Comparison of ENCODE assay signal across 8 cellular contexts in the genomic region with DNA sequence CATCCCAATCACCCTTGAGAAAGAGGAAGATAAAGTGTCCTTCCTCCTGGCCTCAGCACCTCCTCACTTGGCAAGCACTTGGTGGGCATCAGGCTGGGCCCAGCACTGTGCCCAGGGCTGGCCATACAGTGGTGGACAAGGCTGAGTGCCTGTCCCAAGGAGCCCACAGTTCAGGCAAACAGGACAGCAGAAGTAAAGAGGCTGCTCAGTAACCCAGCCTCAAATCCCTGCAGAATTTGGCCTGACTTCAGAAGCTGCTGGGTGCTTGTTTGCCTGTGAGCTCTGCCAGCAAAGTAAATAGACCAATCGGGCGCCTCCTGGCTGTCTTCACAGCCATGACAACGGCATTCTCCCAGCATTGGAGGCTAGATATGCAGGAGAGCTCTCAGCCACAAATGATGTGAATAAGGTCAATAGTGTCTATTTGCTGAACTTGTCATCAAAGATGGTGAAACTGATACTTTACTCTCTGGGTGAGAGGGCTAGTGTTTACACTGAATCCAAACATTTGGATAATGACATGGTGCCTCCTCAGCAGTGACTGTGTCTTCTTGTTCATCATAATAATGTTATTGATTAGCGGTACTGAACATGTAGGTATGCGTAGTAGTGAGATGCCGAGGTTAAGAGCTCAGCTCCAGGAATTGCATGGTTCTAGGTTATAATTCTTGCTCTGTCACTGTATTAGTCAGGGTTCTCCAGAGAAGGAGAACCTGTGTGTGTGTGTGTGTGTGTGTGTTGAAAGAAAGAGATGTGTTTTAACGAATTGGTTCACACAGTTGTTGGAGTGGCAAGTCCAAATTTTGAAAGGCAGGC. TPM values are rescaled to one million over a fixed set of nuclear protein-coding genes. Genes with fewer than 3 reads are reported as not detected.
A peak's percentile ranks its signal among the peaks of the same experiment; 100 is the strongest.
DNase-seq lines count a peak whose midpoint lies in the region; ATAC-seq, FAIRE-seq and TF ChIP-seq lines count a peak whose summit lies in the region.

No MANE protein-coding gene starts in this region.

- no peaks in the 10 kb centered on the region for H3K9me3 ChIP-seq in Peyer's patch
- H3K9me3 ChIP-seq in keratinocyte (ENCODE audit: control insufficient read depth, low read depth, low read length): no peaks in the 10 kb centered on the region
- no peaks in the 10 kb centered on the region for H3K9me3 ChIP-seq in stomach smooth muscle (ENCODE audit: control insufficient read depth in 2 of 2, low read length in 2 of 2)

- peaks cover 0 to 41% (median 7%) of the 10 kb centered on the region in 4 donors for H3K4me1 ChIP-seq in Peyer's patch
- H3K4me1 ChIP-seq in keratinocyte (ENCODE audit: control insufficient read depth, extremely low read depth, insufficient read depth, low read length): peaks cover 8% of the 10 kb centered on the region
- peaks cover 19% of the 10 kb centered on the region for H3K4me1 ChIP-seq in stomach smooth muscle (ENCODE audit: control insufficient read depth, insufficient read depth, low read length)

- TF ChIP-seq POLR2A in Peyer's patch (IDR thresholded peaks at IDR 0.05): no peak

- H4K20me1 ChIP-seq in keratinocyte (ENCODE audit: control insufficient read depth, extremely low read depth, insufficient read depth, low read length): peaks cover 5% of the 10 kb centered on the region

- TF ChIP-seq CTCF in D721Med (IDR thresholded peaks at IDR 0.05; ENCODE audit: insufficient read depth, missing control alignments): peak; percentile 59
- peak in 4 of 6 experiments; percentile 42 to 77 (median 74) for TF ChIP-seq CTCF in Peyer's patch (IDR thresholded peaks at IDR 0.05)
- peak; percentile 80 for TF ChIP-seq CTCF in bronchial epithelial cell (IDR thresholded peaks at IDR 0.05; ENCODE audit: insufficient read depth, low read length, severe bottlenecking)
- peak; percentile 54 to 75 (median 71) for TF ChIP-seq CTCF in keratinocyte (optimal IDR thresholded peaks at IDR 0.05 in 1 of 3, IDR thresholded peaks at IDR 0.05 in 1 of 3, conservative IDR thresholded peaks at IDR 0.05 in 1 of 3; ENCODE audit: extremely low read depth in 1 of 3, insufficient read depth in 2 of 3, low read length in 3 of 3)

- FAIRE-seq in D721Med (lab: Jason Lieb, UNC) (no peak), bronchial epithelial cell (lab: Jason Lieb, UNC) (no peak), keratinocyte (lab: Jason Lieb, UNC) (no peak)

- ATAC-seq in HG03159 (IDR thresholded peaks at IDR 0.05; ENCODE audit: unreplicated experiment): no peak

- H3K27ac ChIP-seq in Peyer's patch: no peak overlapping the region
- peak overlapping the region; percentile 8 for H3K27ac ChIP-seq in keratinocyte (ENCODE audit: control insufficient read depth, insufficient read depth, low read length)
- H3K27ac ChIP-seq in stomach smooth muscle (ENCODE audit: low read length): peak overlapping the region; percentile 11

- peaks cover 5% of the 10 kb centered on the region for H3K79me2 ChIP-seq in keratinocyte (ENCODE audit: control insufficient read depth, insufficient read depth, low read length)

- H3K4me2 ChIP-seq in keratinocyte (ENCODE audit: control insufficient read depth, extremely low read depth, insufficient read depth, low read depth, low read length): no peak overlapping the region

- no peak overlapping the region for H2AFZ ChIP-seq in keratinocyte (ENCODE audit: control insufficient read depth, low read length)

- no peaks in the 10 kb centered on the region for H3K9me1 ChIP-seq in keratinocyte (ENCODE audit: control insufficient read depth, extremely low read depth, insufficient read depth, low read length)

- H3K9ac ChIP-seq in keratinocyte (ENCODE audit: control insufficient read depth, extremely low read depth, insufficient read depth, low read length): no peak overlapping the region
- H3K9ac ChIP-seq in stomach smooth muscle (ENCODE audit: low read length in 2 of 2): no peak overlapping the region

- no peak overlapping the region for H3K4me3 ChIP-seq in Peyer's patch
- H3K4me3 ChIP-seq in bronchial epithelial cell (ENCODE audit: low read depth, low read length): no peak overlapping the region
- no peak overlapping the region for H3K4me3 ChIP-seq in keratinocyte (ENCODE audit: control insufficient read depth in 2 of 3, extremely low read depth in 1 of 3, insufficient read depth in 2 of 3, low read depth in 1 of 3, low read length in 3 of 3)
- H3K4me3 ChIP-seq in stomach smooth muscle (ENCODE audit: low read length in 2 of 2): peak overlapping the region in 1 of 2 donors; percentile 22

- H3K27me3 ChIP-seq in Peyer's patch (no peaks in the 10 kb centered on the region), bronchial epithelial cell (ENCODE audit: control insufficient read depth, insufficient read depth, low read length) (no peaks in the 10 kb centered on the region), keratinocyte (ENCODE audit: control insufficient read depth, extremely low read depth, insufficient read depth, low read length) (no peaks in the 10 kb centered on the region), stomach smooth muscle (ENCODE audit: control insufficient read depth in 1 of 2, insufficient read depth in 2 of 2, low read length in 2 of 2) (no peaks in the 10 kb centered on the region)

- H3K36me3 ChIP-seq in Peyer's patch (peaks cover 0 to 45% (median 0%) of the 10 kb centered on the region in 3 donors), bronchial epithelial cell (ENCODE audit: control insufficient read depth, insufficient read depth, low read length) (peaks cover 31% of the 10 kb centered on the region), keratinocyte (ENCODE audit: control insufficient read depth in 2 of 2, extremely low read depth in 1 of 2, insufficient read depth in 2 of 2, low read length in 2 of 2) (peaks cover 36 to 40% of the 10 kb centered on the region in 2 experiments), stomach smooth muscle (ENCODE audit: control insufficient read depth in 2 of 2, insufficient read depth in 2 of 2, low read length in 2 of 2) (peaks cover 14 to 26% of the 10 kb centered on the region in 2 donors)

- dilution Hi-C loops in keratinocyte (cut with MboI; ENCODE audit: extremely low pct_ligation_motif_present, low sequenced_read_pairs): no loop called here

- DNase-seq in D721Med (ENCODE audit: insufficient read length, low spot score): no peak
- DNase-seq in LHCN-M2 (ENCODE audit: low read depth): peak; percentile 76
- peak; percentile 28 to 80 (median 71) for DNase-seq in Peyer's patch
- peak; percentile 71 for DNase-seq in bronchial epithelial cell (ENCODE audit: low read depth)
- DNase-seq in keratinocyte (ENCODE audit: low read depth, low spot score): no peak
- no peak for DNase-seq in effector CD8-positive, alpha-beta T cell (lab: John Stamatoyannopoulos, UW)

RNA-seq across cellular contexts. Expression of a gene that starts 36.9 kb away (rescaled TPM):
- total RNA-seq in LHCN-M2 (2014; rRNA removed) (12.8 and 14.6 TPM in 2 replicates), Peyer's patch (1 to 10 TPM; 1.8 to 7.4 (median 4.2) TPM), bronchial epithelial cell (41.5 and 46.3 TPM in 2 replicates)
- polyA plus RNA-seq in LHCN-M2 (2012): 8.8 TPM
- 4.2 to 6.4 TPM (median 5.8 TPM) in 3 replicates for polyA plus RNA-seq in keratinocyte
- polyA plus RNA-seq in keratinocyte (2011; ENCODE audit: low read depth): 3.4 TPM
- 2.8 and 2.9 TPM in 2 replicates for polyA plus RNA-seq in keratinocyte (2011; cell fraction: cytosol; rRNA removed)
- 3.0 and 3.4 TPM in 2 replicates for polyA plus RNA-seq in keratinocyte (2011; cell fraction: nucleus; rRNA removed)
- polyA plus RNA-seq in keratinocyte (2012; ENCODE audit: low replicate concordance): 3.6 and 12.0 TPM in 2 replicates
- polyA minus RNA-seq in keratinocyte: 3.6 to 6.3 TPM (median 4.8 TPM) in 3 replicates
- polyA minus RNA-seq in keratinocyte (2011; cell fraction: cytosol; rRNA and poly(A)+ RNA removed): 3.3 TPM
- polyA minus RNA-seq in keratinocyte (2011; cell fraction: nucleus; rRNA and poly(A)+ RNA removed): 1.3 and 2.1 TPM in 2 replicates

RNA-seq across cellular contexts. Expression of a gene that starts 52.9 kb away (rescaled TPM):
- total RNA-seq in LHCN-M2 (2014; rRNA removed): 1,186 and 1,216 TPM in 2 replicates
- 2,067 TPM for polyA plus RNA-seq in LHCN-M2 (2012)
- 1,000 to 10,000 TPM in 1 of 4 donors, 100 to 1,000 TPM in 3; 347 to 1,065 (median 530) TPM for total RNA-seq in Peyer's patch
- 1,892 and 2,665 TPM in 2 replicates for total RNA-seq in bronchial epithelial cell
- polyA plus RNA-seq in keratinocyte: 2,190 to 2,462 TPM (median 2,432 TPM) in 3 replicates
- 4,340 TPM for polyA plus RNA-seq in keratinocyte (2011; ENCODE audit: low read depth)
- 2,714 and 3,001 TPM in 2 replicates for polyA plus RNA-seq in keratinocyte (2011; cell fraction: cytosol; rRNA removed)
- polyA plus RNA-seq in keratinocyte (2011; cell fraction: nucleus; rRNA removed): 862 and 883 TPM in 2 replicates
- polyA plus RNA-seq in keratinocyte (2012; ENCODE audit: low replicate concordance): 1,886 and 2,313 TPM in 2 replicates
- polyA minus RNA-seq in keratinocyte: 1,034 to 1,300 TPM (median 1,230 TPM) in 3 replicates
- polyA minus RNA-seq in keratinocyte (2011; cell fraction: cytosol; rRNA and poly(A)+ RNA removed): 1,043 TPM
- polyA minus RNA-seq in keratinocyte (2011; cell fraction: nucleus; rRNA and poly(A)+ RNA removed): 233 and 247 TPM in 2 replicates

Comparison
In these comparisons a context has a peak if more than half of its experiments do, and no peak if none do; other contexts are left out.
1. DNase-seq: peak in LHCN-M2 (single experiment), Peyer's patch (3 of 3) and bronchial epithelial cell (single experiment); none in D721Med (single experiment), keratinocyte (single experiment) and effector CD8-positive, alpha-beta T cell (single experiment).
2. H3K27ac ChIP-seq: peak in keratinocyte (single experiment) and stomach smooth muscle (single experiment); none in Peyer's patch (0 of 4).
3. Peak in every context shown above with its lines, with median percentiles within 50 percentile points of each other: CTCF ChIP-seq.